1 cellular context compared by ENCODE assay signal in the genomic region with DNA sequence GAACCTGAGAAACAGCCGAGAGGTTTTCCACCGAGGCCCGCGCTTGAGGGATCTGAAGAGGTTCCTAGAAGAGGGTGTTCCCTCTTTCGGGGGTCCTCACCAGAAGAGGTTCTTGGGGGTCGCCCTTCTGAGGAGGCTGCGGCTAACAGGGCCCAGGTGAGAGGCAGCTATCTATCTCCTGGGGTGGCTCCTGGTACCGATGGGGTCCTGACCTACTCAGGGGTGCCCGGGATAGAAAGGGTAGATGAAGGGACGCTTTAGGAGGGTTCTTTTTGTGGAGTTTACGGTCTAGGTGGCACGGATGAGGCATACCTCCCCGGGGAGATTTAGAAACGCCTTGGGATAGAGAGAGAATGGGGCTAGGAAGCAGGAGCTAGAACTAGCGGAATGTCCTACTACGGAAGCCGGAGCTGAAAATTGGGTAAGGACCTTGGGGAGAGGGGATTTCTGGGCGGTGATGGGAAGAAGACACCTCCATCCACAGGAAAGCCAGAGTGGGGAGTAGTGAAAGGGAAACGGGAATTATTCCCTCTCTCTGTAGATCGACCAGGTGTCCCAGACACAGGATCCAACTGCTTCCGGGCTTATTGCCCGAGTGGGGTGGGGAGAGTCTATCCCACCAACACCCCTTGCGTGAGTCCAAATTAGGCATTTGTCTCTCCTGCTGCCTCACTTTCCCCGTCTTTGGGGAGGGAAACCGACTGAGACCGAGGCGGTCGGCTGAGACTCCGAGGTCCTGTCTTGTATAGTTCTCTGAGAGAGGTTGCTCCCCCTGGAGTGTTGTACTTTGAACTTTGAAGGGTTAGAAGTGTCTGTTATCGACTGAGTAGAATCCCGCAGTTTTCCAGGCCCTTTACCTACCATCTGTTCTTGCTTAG.
A peak's percentile ranks its signal among the peaks of the same experiment; 100 is the strongest.
TF ChIP-seq lines count a peak whose summit lies in the region.

No MANE protein-coding gene starts in this region.

TF ChIP-seq in HepG2, 621 proteins besides CTCF, POLR2A, EP300 and RAD21 (continued from another document and continues in another):
- peak; percentile 21 for TF ChIP-seq ZNF18 (CRISPR knock-in tag; IDR thresholded peaks at IDR 0.05; ENCODE audit: insufficient replicate concordance)
- TF ChIP-seq KLF9 (CRISPR knock-in tag; IDR thresholded peaks at IDR 0.05; ENCODE audit: low read depth), result 0 out of 2 replicates have a peak, but pooled peaks have one; percentile 30
- peak; percentile 61; the same call in 1 of the 2 replicates for TF ChIP-seq PRDM10 (CRISPR knock-in tag; IDR thresholded peaks at IDR 0.05; ENCODE audit: low read depth)
- peak; percentile 57; the same call in 1 of the 2 replicates for TF ChIP-seq ETV5 (CRISPR knock-in tag; IDR thresholded peaks at IDR 0.05; ENCODE audit: borderline replicate concordance)
- peak; percentile 19; the same call in 1 of the 2 replicates for TF ChIP-seq HDAC1 (CRISPR knock-in tag; IDR thresholded peaks at IDR 0.05)
- peak; percentile 81; the same call in 1 of the 2 replicates for TF ChIP-seq FLYWCH1 (CRISPR knock-in tag; IDR thresholded peaks at IDR 0.05)
- peak; percentile 47; the same call in 1 of the 2 replicates for TF ChIP-seq ARID5B (CRISPR knock-in tag; IDR thresholded peaks at IDR 0.05)
- TF ChIP-seq ZFP91 (CRISPR knock-in tag; IDR thresholded peaks at IDR 0.05; ENCODE audit: borderline replicate concordance), result 0 out of 2 replicates have a peak, but pooled peaks have one; percentile 11
- TF ChIP-seq, protein P1, sequence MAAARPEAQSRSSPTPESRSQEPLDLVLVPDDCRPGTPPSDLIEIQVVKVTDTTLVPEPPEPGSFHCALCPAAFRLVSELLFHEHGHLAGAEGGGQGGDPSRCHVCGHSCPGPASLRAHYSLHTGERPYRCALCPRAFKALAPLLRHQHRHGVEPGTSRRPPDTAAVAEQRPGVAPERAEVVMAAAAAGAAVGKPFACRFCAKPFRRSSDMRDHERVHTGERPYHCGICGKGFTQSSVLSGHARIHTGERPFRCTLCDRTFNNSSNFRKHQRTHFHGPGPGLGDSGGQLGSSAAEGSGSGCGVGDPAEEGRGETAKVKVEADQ (CRISPR knock-in tag; IDR thresholded peaks at IDR 0.05; ENCODE audit: borderline replicate concordance), result 0 out of 2 replicates have a peak, but pooled peaks have one; percentile 3
- TF ChIP-seq HNF4A (CRISPR knock-in tag; IDR thresholded peaks at IDR 0.05), result peak; percentile 73
- no peak for TF ChIP-seq ZNF432 (CRISPR knock-in tag; IDR thresholded peaks at IDR 0.05; ENCODE audit: borderline replicate concordance)
- peak; percentile 63; the same call in 1 of the 2 replicates for TF ChIP-seq UBTF (CRISPR knock-in tag; IDR thresholded peaks at IDR 0.05)
- peak; percentile 45; the same call in 1 of the 2 replicates for TF ChIP-seq TBX2 (CRISPR knock-in tag; IDR thresholded peaks at IDR 0.05; ENCODE audit: borderline replicate concordance)
- 0 out of 2 replicates have a peak, but pooled peaks have one; percentile 6 for TF ChIP-seq ZNF607 (CRISPR knock-in tag; IDR thresholded peaks at IDR 0.05; ENCODE audit: borderline replicate concordance)
- TF ChIP-seq ELF4 (CRISPR knock-in tag; IDR thresholded peaks at IDR 0.05; ENCODE audit: borderline replicate concordance), result peak; percentile 82
- no peak; the same call in 1 of the 2 replicates for TF ChIP-seq ZNF225 (CRISPR knock-in tag; IDR thresholded peaks at IDR 0.05)
- TF ChIP-seq TAF1 (CRISPR knock-in tag; IDR thresholded peaks at IDR 0.05), result peak; percentile 58
- TF ChIP-seq, protein P2, sequence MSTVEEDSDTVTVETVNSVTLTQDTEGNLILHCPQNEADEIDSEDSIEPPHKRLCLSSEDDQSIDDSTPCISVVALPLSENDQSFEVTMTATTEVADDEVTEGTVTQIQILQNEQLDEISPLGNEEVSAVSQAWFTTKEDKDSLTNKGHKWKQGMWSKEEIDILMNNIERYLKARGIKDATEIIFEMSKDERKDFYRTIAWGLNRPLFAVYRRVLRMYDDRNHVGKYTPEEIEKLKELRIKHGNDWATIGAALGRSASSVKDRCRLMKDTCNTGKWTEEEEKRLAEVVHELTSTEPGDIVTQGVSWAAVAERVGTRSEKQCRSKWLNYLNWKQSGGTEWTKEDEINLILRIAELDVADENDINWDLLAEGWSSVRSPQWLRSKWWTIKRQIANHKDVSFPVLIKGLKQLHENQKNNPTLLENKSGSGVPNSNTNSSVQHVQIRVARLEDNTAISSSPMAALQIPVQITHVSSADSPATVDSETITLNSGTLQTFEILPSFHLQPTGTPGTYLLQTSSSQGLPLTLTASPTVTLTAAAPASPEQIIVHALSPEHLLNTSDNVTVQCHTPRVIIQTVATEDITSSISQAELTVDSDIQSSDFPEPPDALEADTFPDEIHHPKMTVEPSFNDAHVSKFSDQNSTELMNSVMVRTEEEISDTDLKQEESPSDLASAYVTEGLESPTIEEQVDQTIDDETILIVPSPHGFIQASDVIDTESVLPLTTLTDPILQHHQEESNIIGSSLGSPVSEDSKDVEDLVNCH (CRISPR knock-in tag; IDR thresholded peaks at IDR 0.05), result no peak; the same call in 1 of the 2 replicates
- TF ChIP-seq ZNF709 (CRISPR knock-in tag; IDR thresholded peaks at IDR 0.05), result 0 out of 2 replicates have a peak, but pooled peaks have one; percentile 35
- peak; percentile 66; the same call in 1 of the 2 replicates for TF ChIP-seq KLF6 (CRISPR knock-in tag; IDR thresholded peaks at IDR 0.05)
- peak; percentile 74; the same call in 1 of the 2 replicates for TF ChIP-seq ZFP82 (CRISPR knock-in tag; IDR thresholded peaks at IDR 0.05; ENCODE audit: borderline replicate concordance)
- TF ChIP-seq, protein P3, sequence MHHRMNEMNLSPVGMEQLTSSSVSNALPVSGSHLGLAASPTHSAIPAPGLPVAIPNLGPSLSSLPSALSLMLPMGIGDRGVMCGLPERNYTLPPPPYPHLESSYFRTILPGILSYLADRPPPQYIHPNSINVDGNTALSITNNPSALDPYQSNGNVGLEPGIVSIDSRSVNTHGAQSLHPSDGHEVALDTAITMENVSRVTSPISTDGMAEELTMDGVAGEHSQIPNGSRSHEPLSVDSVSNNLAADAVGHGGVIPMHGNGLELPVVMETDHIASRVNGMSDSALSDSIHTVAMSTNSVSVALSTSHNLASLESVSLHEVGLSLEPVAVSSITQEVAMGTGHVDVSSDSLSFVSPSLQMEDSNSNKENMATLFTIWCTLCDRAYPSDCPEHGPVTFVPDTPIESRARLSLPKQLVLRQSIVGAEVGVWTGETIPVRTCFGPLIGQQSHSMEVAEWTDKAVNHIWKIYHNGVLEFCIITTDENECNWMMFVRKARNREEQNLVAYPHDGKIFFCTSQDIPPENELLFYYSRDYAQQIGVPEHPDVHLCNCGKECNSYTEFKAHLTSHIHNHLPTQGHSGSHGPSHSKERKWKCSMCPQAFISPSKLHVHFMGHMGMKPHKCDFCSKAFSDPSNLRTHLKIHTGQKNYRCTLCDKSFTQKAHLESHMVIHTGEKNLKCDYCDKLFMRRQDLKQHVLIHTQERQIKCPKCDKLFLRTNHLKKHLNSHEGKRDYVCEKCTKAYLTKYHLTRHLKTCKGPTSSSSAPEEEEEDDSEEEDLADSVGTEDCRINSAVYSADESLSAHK (CRISPR knock-in tag; IDR thresholded peaks at IDR 0.05; ENCODE audit: borderline replicate concordance), result peak; percentile 33; the same call in 1 of the 2 replicates
- TF ChIP-seq KAT7 (CRISPR knock-in tag; IDR thresholded peaks at IDR 0.05; ENCODE audit: borderline replicate concordance), result no peak
- TF ChIP-seq ZNF33B (CRISPR knock-in tag; IDR thresholded peaks at IDR 0.05), result no peak
